20 cellular contexts compared by ENCODE assay signal in the genomic region with DNA sequence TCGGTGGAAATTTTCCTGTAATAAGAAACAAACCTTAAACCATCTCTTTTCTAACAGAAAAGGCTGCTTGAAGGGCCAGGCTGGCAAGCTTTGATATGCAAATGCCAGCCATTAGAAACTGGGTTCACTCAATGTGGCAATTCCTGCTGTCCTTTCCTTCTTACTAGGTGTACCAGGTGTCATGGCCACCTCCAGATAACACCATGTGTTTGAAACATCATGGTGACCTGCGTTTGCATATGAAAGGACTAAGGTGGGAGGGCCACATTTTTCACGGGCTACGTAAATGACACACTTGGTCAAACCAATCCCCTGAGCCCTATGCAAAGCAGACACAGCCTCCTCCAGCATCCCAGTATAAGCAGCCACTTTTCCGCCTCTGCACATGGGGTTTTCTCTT.
"Had no signal": no experiment of that assay in that cellular context is flagged by ENCODE, and none has a peak within 500 bp of the region (broad histone marks: within the 10 kb centered on the region; RNA-seq: fewer than 3 reads in every experiment).

No MANE protein-coding gene starts in this region.

- H3K9me3 ChIP-seq: body of pancreas, neutrophil, sigmoid colon, thyroid gland had no signal

- H2AFZ ChIP-seq: hepatocyte, parathyroid adenoma had no signal

- DNase-seq: activated CD4-positive, alpha-beta T cell treated with anti-CD3 and anti-CD28 coated beads, Interleukin-2, amount 10 ng/mL, durations not matched to agents 7 days and 5 days; activated CD8-positive, alpha-beta T cell treated with anti-CD3 and anti-CD28 coated beads, Interleukin-2, amount 10 ng/mL, durations not matched to agents 7 days and 5 days; activated naive CD4-positive, alpha-beta T cell treated with anti-CD3 and anti-CD28 coated beads for 36 hours; activated T-cell treated with anti-CD3 and anti-CD28 coated beads, Interleukin-2, amount 50 U/mL, for 24 hours; body of pancreas; dermis blood vessel endothelial cell; effector memory CD4-positive, alpha-beta T cell; foreskin keratinocyte; left ventricle myocardium superior; naive thymus-derived CD4-positive, alpha-beta T cell; sigmoid colon; stimulated activated CD8-positive, alpha-beta memory T cell treated with anti-CD3 and anti-CD28 coated beads, Interleukin-4, amount 100 ng/mL, for 48 hours; stimulated activated naive CD4-positive, alpha-beta T cell treated with Interleukin-2 at 50 U/mL for 16 hours; T-helper 1 cell; T-helper 9 cell; thyroid gland had no signal

- H3K9ac ChIP-seq: parathyroid adenoma had no signal

- H3K4me2 ChIP-seq: hepatocyte had no signal

- H3K27ac ChIP-seq: body of pancreas, foreskin keratinocyte, hepatocyte, neutrophil, parathyroid adenoma, sigmoid colon, thyroid gland had no signal

- H3K4me1 ChIP-seq: body of pancreas, foreskin keratinocyte, parathyroid adenoma, sigmoid colon, thyroid gland had no signal

- ATAC-seq: activated CD4-positive, CD25-positive, alpha-beta regulatory T cell treated with anti-CD3 and anti-CD28 coated beads, Interleukin-2, amount 50 U/mL, for 24 hours; activated CD8-positive, alpha-beta T cell treated with anti-CD3 and anti-CD28 coated beads, Interleukin-2, amount 10 ng/mL, durations not matched to agents 7 days and 5 days; body of pancreas; foreskin keratinocyte; naive thymus-derived CD4-positive, alpha-beta T cell had no signal

- H3K36me3 ChIP-seq: neutrophil, sigmoid colon, thyroid gland had no signal

- H3K4me3 ChIP-seq: body of pancreas, hepatocyte, sigmoid colon, thyroid gland had no signal

- H3K27me3 ChIP-seq: body of pancreas, foreskin keratinocyte, hepatocyte, neutrophil, sigmoid colon, thyroid gland had no signal

- H3K79me2 ChIP-seq: hepatocyte, parathyroid adenoma had no signal
